8 cellular contexts compared by ENCODE assay signal in genomic region chr3:48847586-48848423, GRCh38. TPM values are rescaled to one million over a fixed set of nuclear protein-coding genes. Genes with fewer than 3 reads are reported as not detected.
DNase-seq lines count a peak whose midpoint lies in the region; ATAC-seq and TF ChIP-seq lines count a peak whose summit lies in the region.

Gene PRKAR2A (minus strand): TSS chr3:48847874. CDS start chr3:48847596, 278 bp downstream.

- peak within 1 kb of the TSS; percentile 74 for H3K9ac ChIP-seq in IMR-90 (ENCODE audit: low read depth, low read length)

- H4K8ac ChIP-seq in IMR-90 (ENCODE audit: low read depth in 2 of 2, low read length in 2 of 2) = peak within 1 kb of the TSS; percentile 80 to 99

- H3K56ac ChIP-seq in IMR-90 (ENCODE audit: extremely low read depth, insufficient read depth, low read length) = peak within 1 kb of the TSS; percentile 37

- H3K27me3 ChIP-seq in IMR-90 (ENCODE audit: control insufficient read depth, insufficient read depth, low read length) (no peaks in the 10 kb centered on the region), Peyer's patch (no peaks in the 10 kb centered on the region), esophagus squamous epithelium (no peaks in the 10 kb centered on the region), muscle layer of duodenum (ENCODE audit: low read depth, low read length) (no peaks in the 10 kb centered on the region)

- peak within 1 kb of the TSS; percentile 71 for H3K4ac ChIP-seq in IMR-90 (ENCODE audit: low read depth, low read length)

- POLR2A ChIA-PET in IMR-90 (lab: Charles Lee; ENCODE audit: unreplicated experiment) = interaction anchor here (0.6 kb wide), 1 partner anchor 37 kb away, joined by 3 read pairs; no protein-coding TSS in a partner anchor

- 4% methylated on average over 58 of the region's 73 CpGs; no CpG with 5 or more reads in 1 of the 2 experiments for WGBS in IMR-90 (ENCODE audit: extremely low coverage in 2 of 2, insufficient read length in 1 of 2), 2 experiments
- 0 to 5% methylated on average over 2 to 19 of the region's 73 CpGs for WGBS in esophagus squamous epithelium, 2 donors

- H2BK15ac ChIP-seq in IMR-90 (ENCODE audit: low read depth, low read length) = no peak within 1 kb of the TSS

- peaks cover 3 to 30% of the 10 kb centered on the region in 2 experiments; a peak in 3 of 4 replicates for H3K79me1 ChIP-seq in IMR-90 (ENCODE audit: low read depth in 1 of 2, low read length in 2 of 2)

- dilution Hi-C loops in IMR-90 (cut with HindIII; ENCODE audit: low sequenced_read_pairs, unreplicated experiment) = no loop called here

- H3K36me3 Mint-ChIP-seq in activated T-cell treated with anti-CD3 and anti-CD28 coated beads, Interleukin-2, amount 50 U/mL, for 72 hours (ENCODE audit: insufficient read depth in 2 of 2) = peaks cover 3% of the 10 kb centered on the region in 2 donors

- BruUV-seq in IMR-90 (replicated peaks; lab: Mats Ljungman, UMichigan) = no TSS peak

- TF ChIP-seq RAD21 in IMR-90 (IDR thresholded peaks at IDR 0.05; ENCODE audit: low read length) = no peak

- H2AK9ac ChIP-seq in IMR-90 (replicated peaks; ENCODE audit: low read depth, low read length, poor library complexity) = peak within 1 kb of the TSS; percentile 71

- in situ Hi-C loops in IMR-90 (cut with MboI; ENCODE audit: low sequenced_read_pairs) = no loop called here

- H3K4me2 ChIP-seq in IMR-90 (ENCODE audit: low read depth, low read length) = peak within 1 kb of the TSS; percentile 92

- no peak for TF ChIP-seq CTCF in IMR-90 (conservative IDR thresholded peaks at IDR 0.05; ENCODE audit: low read depth, low read length)
- TF ChIP-seq CTCF in Peyer's patch (IDR thresholded peaks at IDR 0.05) = peak in 1 of 6 experiments; percentile 18
- peak in 1 of 6 experiments; percentile 13 for TF ChIP-seq CTCF in esophagus squamous epithelium (IDR thresholded peaks at IDR 0.05)

- H4K5ac ChIP-seq in IMR-90 (ENCODE audit: low read depth, low read length) = peak within 1 kb of the TSS; percentile 67

- peak within 1 kb of the TSS; percentile 94 for H2AFZ ChIP-seq in IMR-90 (replicated peaks; ENCODE audit: low read length, poor library complexity)

- peak within 1 kb of the TSS; percentile 31; the same call in 1 of the 2 replicates for H2BK120ac ChIP-seq in IMR-90 (ENCODE audit: low read depth, low read length)

- ATAC-seq in GM21528 (IDR thresholded peaks at IDR 0.05; ENCODE audit: low FRiP score, unreplicated experiment) (peak; percentile 84), IMR-90 (ENCODE audit: low read depth) (peak; percentile 90)
- peak; percentile 95 for ATAC-seq in activated T-cell treated with anti-CD3 and anti-CD28 coated beads, Interleukin-2, amount 50 U/mL, for 72 hours (replicated peaks in 1 of 2)

- H3K4me1 Mint-ChIP-seq in activated T-cell treated with anti-CD3 and anti-CD28 coated beads, Interleukin-2, amount 50 U/mL, for 72 hours (ENCODE audit: low read depth) = peaks cover 28% of the 10 kb centered on the region

- peak within 1 kb of the TSS; percentile 92 for H3K27ac Mint-ChIP-seq in activated T-cell treated with anti-CD3 and anti-CD28 coated beads, Interleukin-2, amount 50 U/mL, for 72 hours

- H3K9me3 Mint-ChIP-seq in activated T-cell treated with anti-CD3 and anti-CD28 coated beads, Interleukin-2, amount 50 U/mL, for 72 hours = no peaks in the 10 kb centered on the region

- H3K18ac ChIP-seq in IMR-90 (ENCODE audit: low read depth, low read length) = peak within 1 kb of the TSS; percentile 5; the same call in 1 of the 2 replicates

- H3K4me1 ChIP-seq in IMR-90 (ENCODE audit: control insufficient read depth, insufficient read depth, low read length) = peaks cover 5% of the 10 kb centered on the region
- peaks cover 0 to 17% (median 3%) of the 10 kb centered on the region in 4 donors for H3K4me1 ChIP-seq in Peyer's patch
- peaks cover 18 to 29% (median 22%) of the 10 kb centered on the region in 3 donors for H3K4me1 ChIP-seq in esophagus squamous epithelium
- H3K4me1 ChIP-seq in muscle layer of duodenum (ENCODE audit: control insufficient read depth in 1 of 2, insufficient read depth in 2 of 2, low read length in 2 of 2) = peaks cover 8 to 21% of the 10 kb centered on the region in 2 donors

- CTCF ChIA-PET in IMR-90 (lab: Yijun Ruan, JAX) = interaction anchor here (0.8 kb wide), 1 partner anchor 29 kb away, joined by 5 read pairs; no protein-coding TSS in a partner anchor

- intact Hi-C loops in IMR-90 (cut with micrococcal nuclease) = loop anchor here (2.0 to 10.0 kb wide), 4 partner anchors 21 to 1257 kb away; partner anchors contain the start of genes ARIH2 and QRICH1
- intact Hi-C loops in esophagus squamous epithelium (cut with DNase I) = no loop called here

- H2BK5ac ChIP-seq in IMR-90 (ENCODE audit: low read depth, low read length, poor library complexity, severe bottlenecking) = peak within 1 kb of the TSS; percentile 70

- H3K9me1 ChIP-seq in IMR-90 (ENCODE audit: insufficient read depth, low read length) = peaks cover 16% of the 10 kb centered on the region

- H3K4me3 ChIP-seq in IMR-90 (ENCODE audit: insufficient read depth, low read depth, low read length) = peak within 1 kb of the TSS; percentile 87
- peak within 1 kb of the TSS; percentile 83 to 91 (median 84) for H3K4me3 ChIP-seq in Peyer's patch
- peak within 1 kb of the TSS; percentile 64 to 96 (median 85) for H3K4me3 ChIP-seq in esophagus squamous epithelium
- peak within 1 kb of the TSS; percentile 74 to 88 for H3K4me3 ChIP-seq in muscle layer of duodenum (ENCODE audit: low read depth in 1 of 2, low read length in 2 of 2)

- TF ChIP-seq POLR2A in IMR-90 (IDR thresholded peaks at IDR 0.05; ENCODE audit: low read depth, low read length) = peak; percentile 61
- TF ChIP-seq POLR2A in Peyer's patch (IDR thresholded peaks at IDR 0.05) = peak; percentile 83 to 89
- TF ChIP-seq POLR2A in esophagus squamous epithelium (IDR thresholded peaks at IDR 0.05) = peak in 3 of 4 donors; percentile 57 to 92 (median 85)

- H4K20me1 ChIP-seq in IMR-90 (ENCODE audit: insufficient read depth, low read length) = peaks cover 13% of the 10 kb centered on the region; the same call in 1 of the 2 replicates

- peak within 1 kb of the TSS; percentile 67 for H3K27ac ChIP-seq in IMR-90 (ENCODE audit: insufficient read depth, low read length)
- H3K27ac ChIP-seq in Peyer's patch = peak within 1 kb of the TSS; percentile 93 to 98 (median 96)
- peak within 1 kb of the TSS; percentile 94 to 98 (median 95) for H3K27ac ChIP-seq in esophagus squamous epithelium
- peak within 1 kb of the TSS; percentile 79 for H3K27ac ChIP-seq in muscle layer of duodenum (ENCODE audit: low read length)

- H3K14ac ChIP-seq in IMR-90 (replicated peaks; ENCODE audit: low read depth, low read length) = peak within 1 kb of the TSS; percentile 79

- H3K9me3 ChIP-seq in IMR-90 (ENCODE audit: control insufficient read depth, insufficient read depth, low read length) (no peaks in the 10 kb centered on the region), Peyer's patch (no peaks in the 10 kb centered on the region), esophagus squamous epithelium (no peaks in the 10 kb centered on the region), muscle layer of duodenum (ENCODE audit: control insufficient read depth in 1 of 2, low read length in 2 of 2) (no peaks in the 10 kb centered on the region)

- H2AK5ac ChIP-seq in IMR-90 (ENCODE audit: low read depth, low read length) = peak within 1 kb of the TSS; percentile 84

- DNase-seq in DMS114 treated with DMSO at 0.1 percent for 48 hours (lab: John Stamatoyannopoulos, UW; ENCODE audit: unreplicated experiment) (peak; percentile 70), IMR-90 (peak; percentile 83), Peyer's patch (peak; percentile 86 to 95 (median 93)), esophagus squamous epithelium (lab: John Stamatoyannopoulos, UW) (no peak)
- DNase-seq in activated T-cell treated with anti-CD3 and anti-CD28 coated beads, Interleukin-2, amount 50 U/mL, for 72 hours = peak; percentile 90 to 92
- peak; percentile 68 to 69 for DNase-seq in stimulated activated CD8-positive, alpha-beta memory T cell treated with anti-CD3 and anti-CD28 coated beads, Interleukin-7, amount 100 ng/mL, for 1 hour (ENCODE audit: low read depth in 2 of 2)

- no peaks in the 10 kb centered on the region for H3K27me3 Mint-ChIP-seq in activated T-cell treated with anti-CD3 and anti-CD28 coated beads, Interleukin-2, amount 50 U/mL, for 72 hours (ENCODE audit: low read depth)

- no peak within 1 kb of the TSS; the same call in none of the 2 replicates for H4K91ac ChIP-seq in IMR-90 (ENCODE audit: insufficient read depth, low read depth, low read length)

- H2BK20ac ChIP-seq in IMR-90 (ENCODE audit: low read depth, low read length) = no peak within 1 kb of the TSS

- peak within 1 kb of the TSS; percentile 88; the same call in 1 of the 2 replicates for H3K23ac ChIP-seq in IMR-90 (ENCODE audit: low read depth, low read length)

- H3K36me3 ChIP-seq in IMR-90 (ENCODE audit: control insufficient read depth, insufficient read depth, low read length) (no peaks in the 10 kb centered on the region), Peyer's patch (no peaks in the 10 kb centered on the region), esophagus squamous epithelium (no peaks in the 10 kb centered on the region), muscle layer of duodenum (ENCODE audit: control insufficient read depth in 1 of 2, insufficient read depth in 2 of 2, low read length in 2 of 2) (peaks cover 0 to 4% of the 10 kb centered on the region in 2 donors)

- H3K4me3 Mint-ChIP-seq in activated T-cell treated with anti-CD3 and anti-CD28 coated beads, Interleukin-2, amount 50 U/mL, for 72 hours = peak within 1 kb of the TSS; percentile 94

TF ChIP-seq in IMR-90, 13 proteins besides CTCF, POLR2A, EP300 and RAD21 (continues in another document):
- TF ChIP-seq RCOR1 (IDR thresholded peaks at IDR 0.05; ENCODE audit: insufficient replicate concordance, low read length) (no peak), FOS (IDR thresholded peaks at IDR 0.05; ENCODE audit: low read depth, low read length) (no peak), ELK1 (IDR thresholded peaks at IDR 0.05; ENCODE audit: borderline replicate concordance, low read depth, low read length) (no peak), BHLHE40 (IDR thresholded peaks at IDR 0.05; ENCODE audit: low read depth, low read length) (no peak)

RNA-seq across cellular contexts. Expression of gene PRKAR2A, which starts in this region (rescaled TPM):
- total RNA-seq in IMR-90 (2012; rRNA removed) (48.2 and 53.0 TPM in 2 replicates), Peyer's patch (10 to 100 TPM; 21.0 to 34.7 (median 25.8) TPM), esophagus squamous epithelium (10 to 100 TPM; 25.4 to 51.6 (median 35.3) TPM)
- 10.2 and 11.3 TPM in 2 replicates for polyA plus RNA-seq in IMR-90 (2012; rRNA removed)
- 28.4 and 59.3 TPM in 2 replicates for polyA plus RNA-seq in IMR-90 (2012; cell fraction: cytosol; rRNA removed)
- polyA plus RNA-seq in IMR-90 (2012; cell fraction: nucleus; rRNA removed; ENCODE audit: low replicate concordance) = 7.2 and 21.3 TPM in 2 replicates
- total RNA-seq in activated T-cell treated with anti-CD3 and anti-CD28 coated beads, Interleukin-2, amount 50 U/mL, for 72 hours = 10 to 100 TPM; 23.0 to 35.7 TPM
